8 cellular contexts compared by ENCODE assay signal in genomic region chr1:205711105-205712048, GRCh38. TPM values are rescaled to one million over a fixed set of nuclear protein-coding genes. Genes with fewer than 3 reads are reported as not detected.
DNase-seq lines count a peak whose midpoint lies in the region; ATAC-seq and TF ChIP-seq lines count a peak whose summit lies in the region.

No MANE protein-coding gene starts in this region.

- no peaks in the 10 kb centered on the region for H3K36me3 ChIP-seq in right lobe of liver

- peaks cover 22% of the 10 kb centered on the region for H3K4me1 Mint-ChIP-seq in Calu3 (ENCODE audit: low read depth, unreplicated experiment)

- CTCF ChIA-PET in Calu3 (lab: Charles Lee) (interaction anchor here (0.6 to 6.3 kb wide), 10 partner anchors 8 to 266 kb away, joined by 3 to 101 read pairs (median 4); no protein-coding TSS in a partner anchor), HEK293T (lab: Yijun Ruan, JAX) (interaction anchor here (0.6 to 5.9 kb wide), 21 partner anchors 9 to 266 kb away, joined by 3 to 82 read pairs (median 3); partner anchors contain the start of gene SLC45A3)

- peaks cover 0 to 81% (median 36%) of the 10 kb centered on the region in 4 donors for H3K4me1 ChIP-seq in right lobe of liver

- no peaks in the 10 kb centered on the region for H3K27me3 ChIP-seq in right lobe of liver

- H3K4me3 Mint-ChIP-seq in Calu3 (ENCODE audit: low read depth, unreplicated experiment) = no peak overlapping the region

- no peaks in the 10 kb centered on the region for H3K9me3 Mint-ChIP-seq in Calu3 (ENCODE audit: low read depth, unreplicated experiment)

- peak overlapping the region; percentile 60 for H3K27ac Mint-ChIP-seq in Calu3 (ENCODE audit: unreplicated experiment)

- no peak for TF ChIP-seq POLR2A in right lobe of liver (IDR thresholded peaks at IDR 0.05)

- peaks cover 71% of the 10 kb centered on the region for H3K36me3 Mint-ChIP-seq in Calu3 (ENCODE audit: insufficient read depth, unreplicated experiment)

- H3K4me3 ChIP-seq in WI38 (ENCODE audit: low read depth, low read length) (no peak overlapping the region), right lobe of liver (no peak overlapping the region)

- no TSS peak for BruUV-seq in Calu3 (replicated peaks; lab: Mats Ljungman, UMichigan)

- POLR2A ChIA-PET in HEK293T (lab: Yijun Ruan, JAX) = interaction anchor here (0.9 to 1.6 kb wide), 3 partner anchors 34 to 51 kb away, joined by 3 to 5 read pairs (median 4); no protein-coding TSS in a partner anchor

- intact Hi-C loops in Calu3 (cut with micrococcal nuclease; ENCODE audit: unreplicated experiment) = loop anchor here (1.0 kb wide), 3 partner anchors 52 to 182 kb away; no protein-coding TSS in a partner anchor
- intact Hi-C loops in right lobe of liver (cut with DNase I) = loop anchor here in 1 of 2 donors (10.0 kb wide), 1 partner anchor 47 kb away; no protein-coding TSS in a partner anchor

- H3K27me3 Mint-ChIP-seq in Calu3 (ENCODE audit: unreplicated experiment) = no peaks in the 10 kb centered on the region

- H3K27ac ChIP-seq in cingulate gyrus (ENCODE audit: low read depth, low read length) (peak overlapping the region; percentile 34), right lobe of liver (peak overlapping the region; percentile 73 to 79 (median 77))

- 12% methylated on average over 8 of the region's 8 CpGs for WGBS in right lobe of liver (ENCODE audit: insufficient coverage, low coverage, low lambda C conversion rate, missing lambda C conversion rate)

- peak; percentile 76 for TF ChIP-seq CTCF in Calu3 (IDR thresholded peaks at IDR 0.05; ENCODE audit: unreplicated experiment)
- peak; percentile 72 for TF ChIP-seq CTCF in WI38 (IDR thresholded peaks at IDR 0.05; ENCODE audit: low read depth, low read length)
- peak; percentile 85 to 93 (median 90) for TF ChIP-seq CTCF in right lobe of liver (IDR thresholded peaks at IDR 0.05)

- peaks cover 0 to 1% (median 0%) of the 10 kb centered on the region in 4 donors for H3K9me3 ChIP-seq in right lobe of liver

- DNase-seq in Calu3 (peak; percentile 77), HEK293T (ENCODE audit: extremely low spot score) (peak; percentile 75), NCI-H2171 (lab: John Stamatoyannopoulos, UW) (peak; percentile 53), right lobe of liver (peak in 1 of 3 donors; percentile 73)
- DNase-seq in stimulated activated CD4-positive, alpha-beta T cell treated with anti-CD3 and anti-CD28 coated beads, TNF-alpha, amount 100 ng/mL, for 4 hours (ENCODE audit: low read depth in 3 of 3) = peak in 2 of 3 experiments; percentile 27 to 49

- ATAC-seq in right lobe of liver (peak; percentile 60 to 81 (median 70)), HG02759 (IDR thresholded peaks at IDR 0.05; ENCODE audit: unreplicated experiment) (no peak)

TF ChIP-seq in HEK293T, 16 proteins besides CTCF, POLR2A, EP300 and RAD21:
- TF ChIP-seq NFRKB (IDR thresholded peaks at IDR 0.05) (no peak), TARDBP (IDR thresholded peaks at IDR 0.05) (no peak), ZNF384 (IDR thresholded peaks at IDR 0.05) (no peak)

RNA-seq across cellular contexts. Expression of gene SLC45A3, which starts 31.1 kb away (rescaled TPM):
- total RNA-seq in Calu3 (2022) (27.5 and 29.1 TPM in 2 replicates), right lobe of liver (10 to 100 TPM in 2 of 6 experiments, 1 to 10 TPM in 4; 6.9 to 27.0 (median 7.9) TPM)

RNA-seq across cellular contexts. Expression of gene NUCKS1, which starts 38.6 kb away (rescaled TPM):
- total RNA-seq in Calu3 (2022) = 242 and 276 TPM in 2 replicates
- total RNA-seq in right lobe of liver = 10 to 100 TPM; 32.8 to 91.1 (median 68.6) TPM
